In the genomic region with DNA sequence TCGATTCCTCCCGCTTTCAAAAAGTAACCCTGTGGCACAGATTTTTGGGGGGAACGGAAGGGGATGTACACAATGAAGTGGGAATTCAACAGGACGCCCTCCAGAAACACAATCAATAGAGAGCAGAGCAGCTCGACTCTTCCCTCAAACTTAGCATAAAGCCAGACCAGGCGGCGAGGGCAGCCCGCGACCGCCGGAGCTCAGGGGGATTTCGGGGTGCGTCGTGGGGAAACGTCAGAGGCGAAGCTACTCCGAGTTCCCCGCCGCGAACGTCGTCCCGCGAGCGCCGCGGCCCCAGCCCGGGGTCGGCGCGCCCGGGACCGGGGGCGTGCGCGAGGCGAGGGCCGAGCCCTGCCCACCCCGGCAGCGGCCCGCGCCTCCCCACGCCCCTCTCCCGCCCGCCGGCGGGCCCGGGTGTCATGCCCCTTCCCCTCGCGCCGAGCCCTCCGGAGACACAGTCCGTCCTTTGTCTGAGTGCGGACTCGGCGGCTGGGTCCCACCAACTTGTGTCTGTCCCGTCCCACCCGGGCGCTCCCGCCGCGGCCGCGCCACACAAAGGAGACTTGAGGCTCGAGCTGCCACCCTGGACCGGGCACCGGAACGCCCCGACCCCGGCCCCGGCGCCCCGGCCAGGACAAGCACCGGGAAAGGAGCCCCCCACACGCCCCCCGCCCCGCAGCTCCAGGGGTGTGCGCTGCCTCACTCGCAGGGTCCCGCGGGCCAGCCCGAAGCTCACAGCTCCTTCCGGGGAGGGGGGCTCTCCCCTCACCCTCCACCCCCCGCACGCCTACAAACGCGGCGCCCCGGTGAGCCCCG, we compare ENCODE assay signal across 8 cellular contexts. TPM values are rescaled to one million over a fixed set of nuclear protein-coding genes. Genes with fewer than 3 reads are reported as not detected.
DNase-seq lines count a peak whose midpoint lies in the region; ATAC-seq and TF ChIP-seq lines count a peak whose summit lies in the region.

No MANE protein-coding gene starts in this region.

- under 1% methylated on average over 43 of the region's 90 CpGs for WGBS in mesenchymal stem cell

- H3K79me1 ChIP-seq in mesenchymal stem cell (replicated peaks; ENCODE audit: low read length, poor library complexity, severe bottlenecking), result peaks cover 3% of the 10 kb centered on the region

- H2BK5ac ChIP-seq in mesenchymal stem cell (ENCODE audit: low read depth, low read length, poor library complexity, severe bottlenecking), result no peak overlapping the region

- H2BK15ac ChIP-seq in mesenchymal stem cell (ENCODE audit: low read depth, poor library complexity, severe bottlenecking), result peak overlapping the region; percentile 12

- H3K4me3 Mint-ChIP-seq in activated CD4-positive, alpha-beta memory T cell treated with anti-CD3 and anti-CD28 coated beads for 36 hours, result peak overlapping the region; percentile 97

- peak overlapping the region; percentile 85 for H3K9ac ChIP-seq in mesenchymal stem cell (ENCODE audit: low read length)

- H3K36me3 Mint-ChIP-seq in activated CD4-positive, alpha-beta memory T cell treated with anti-CD3 and anti-CD28 coated beads for 36 hours, result peaks cover 23% of the 10 kb centered on the region

- peak overlapping the region in 1 of 2 experiments; percentile 74 for H3K18ac ChIP-seq in mesenchymal stem cell (ENCODE audit: low read depth in 1 of 2, low read length in 2 of 2)

- intact Hi-C loops in activated CD4-positive, alpha-beta memory T cell treated with anti-CD3 and anti-CD28 coated beads for 36 hours (cut with micrococcal nuclease), result loop anchor here (1.0 to 5.0 kb wide), 11 partner anchors 27 to 243 kb away; a partner anchor contains a TSS

- no peaks in the 10 kb centered on the region for H3K27me3 Mint-ChIP-seq in activated CD4-positive, alpha-beta memory T cell treated with anti-CD3 and anti-CD28 coated beads for 36 hours

- no peak for TF ChIP-seq CTCF in LNCaP clone FGC (IDR thresholded peaks at IDR 0.05; ENCODE audit: control insufficient read depth, extremely low read depth, insufficient read depth)

- no peak overlapping the region for H2AK5ac ChIP-seq in mesenchymal stem cell (ENCODE audit: low read length, severe bottlenecking)

- H3K4me1 Mint-ChIP-seq in activated CD4-positive, alpha-beta memory T cell treated with anti-CD3 and anti-CD28 coated beads for 36 hours (ENCODE audit: low read depth), result peaks cover 33% of the 10 kb centered on the region

- peak overlapping the region; percentile 64 for H4K8ac ChIP-seq in mesenchymal stem cell (ENCODE audit: low read length)

- peak overlapping the region in 1 of 2 experiments; percentile 41 for H3K14ac ChIP-seq in mesenchymal stem cell (ENCODE audit: low read length in 2 of 2)

- peak overlapping the region; percentile 84 for H2AFZ ChIP-seq in mesenchymal stem cell (ENCODE audit: low read depth, low read length)

- H3K9me3 Mint-ChIP-seq in activated CD4-positive, alpha-beta memory T cell treated with anti-CD3 and anti-CD28 coated beads for 36 hours, result no peaks in the 10 kb centered on the region

- H3K4me2 ChIP-seq in mesenchymal stem cell (ENCODE audit: low read length, poor library complexity, severe bottlenecking), result peak overlapping the region; percentile 93

- DNase-seq in LNCaP clone FGC (ENCODE audit: low read depth), result no peak
- DNase-seq in activated CD4-positive, alpha-beta memory T cell treated with anti-CD3 and anti-CD28 coated beads for 36 hours, result peak; percentile 61
- DNase-seq in effector memory CD4-positive, alpha-beta T cell, result peak; percentile 64 to 66 (median 66)
- peak; percentile 40 for DNase-seq in mesenchymal stem cell
- DNase-seq in stimulated activated CD8-positive, alpha-beta memory T cell treated with anti-CD3 and anti-CD28 coated beads, Interleukin-12 subunit alpha, Interleukin-12 subunit beta, amount 100 ng/mL, for 4 hours (ENCODE audit: low read depth), result peak; percentile 29
- DNase-seq in GF-D8 (lab: John Stamatoyannopoulos, UW), result no peak

- ATAC-seq in GM21825 (IDR thresholded peaks at IDR 0.05; ENCODE audit: unreplicated experiment), result peak; percentile 26

- peak overlapping the region; percentile 98 for H3K27ac Mint-ChIP-seq in activated CD4-positive, alpha-beta memory T cell treated with anti-CD3 and anti-CD28 coated beads for 36 hours

- peak overlapping the region; percentile 80 for H4K91ac ChIP-seq in mesenchymal stem cell (ENCODE audit: low read length)

- peak overlapping the region; percentile 42 for H2BK120ac ChIP-seq in mesenchymal stem cell (ENCODE audit: low read depth, low read length)

- peak overlapping the region in 1 of 2 experiments; percentile 54 for H2BK12ac ChIP-seq in mesenchymal stem cell (ENCODE audit: low read length in 2 of 2)

- CTCF ChIA-PET in activated CD4-positive, alpha-beta memory T cell treated with anti-CD3 and anti-CD28 coated beads for 36 hours (lab: Charles Lee), result interaction anchor here (0.7 to 2.3 kb wide), 10 partner anchors 10 to 243 kb away, joined by 3 to 21 read pairs (median 3); no protein-coding TSS in a partner anchor

- peak overlapping the region; percentile 93 for H3K27ac ChIP-seq in effector memory CD4-positive, alpha-beta T cell (ENCODE audit: insufficient read depth, low read length, poor library complexity, severe bottlenecking)
- no peak overlapping the region for H3K27ac ChIP-seq in mesenchymal stem cell (ENCODE audit: low read length, poor library complexity, severe bottlenecking)

- peak overlapping the region; percentile 99 for H3K4me3 ChIP-seq in GM08714 (ENCODE audit: low read length)
- peak overlapping the region; percentile 86 for H3K4me3 ChIP-seq in LNCaP clone FGC (ENCODE audit: low read depth, low read length)
- H3K4me3 ChIP-seq in effector memory CD4-positive, alpha-beta T cell (ENCODE audit: insufficient read depth, low read depth, low read length, poor library complexity, severe bottlenecking), result peak overlapping the region; percentile 95
- H3K4me3 ChIP-seq in mesenchymal stem cell (ENCODE audit: insufficient read depth in 1 of 2, low read depth in 1 of 2, low read length in 2 of 2), result peak overlapping the region; percentile 97 to 98

- H3K36me3 ChIP-seq in effector memory CD4-positive, alpha-beta T cell (ENCODE audit: control insufficient read depth, insufficient read depth, low read length), result no peaks in the 10 kb centered on the region
- no peaks in the 10 kb centered on the region for H3K36me3 ChIP-seq in mesenchymal stem cell (ENCODE audit: control insufficient read depth in 1 of 2, insufficient read depth in 2 of 2, low read depth in 1 of 2, low read length in 2 of 2)

- no peaks in the 10 kb centered on the region for H3K9me3 ChIP-seq in effector memory CD4-positive, alpha-beta T cell (ENCODE audit: control insufficient read depth, low read length)
- H3K9me3 ChIP-seq in mesenchymal stem cell (ENCODE audit: control insufficient read depth, low read length), result no peaks in the 10 kb centered on the region

- peak overlapping the region in 1 of 2 experiments; percentile 71 for H3K4ac ChIP-seq in mesenchymal stem cell (ENCODE audit: low read depth in 1 of 2, low read length in 2 of 2)

- POLR2A ChIA-PET in activated CD4-positive, alpha-beta memory T cell treated with anti-CD3 and anti-CD28 coated beads for 36 hours (lab: Charles Lee), result interaction anchor here (1.0 to 5.1 kb wide), 12 partner anchors 11 to 146 kb away, joined by 3 to 52 read pairs (median 5); no protein-coding TSS in a partner anchor

- peak overlapping the region in 1 of 2 experiments; percentile 89 for H3K23ac ChIP-seq in mesenchymal stem cell (ENCODE audit: low read length in 2 of 2)

- peaks cover 3% of the 10 kb centered on the region for H3K4me1 ChIP-seq in effector memory CD4-positive, alpha-beta T cell (ENCODE audit: control insufficient read depth, insufficient read depth, low read length, poor library complexity, severe bottlenecking)
- H3K4me1 ChIP-seq in mesenchymal stem cell (ENCODE audit: control insufficient read depth, insufficient read depth, low read depth, low read length), result peaks cover 3% of the 10 kb centered on the region

- no peaks in the 10 kb centered on the region for H3K27me3 ChIP-seq in effector memory CD4-positive, alpha-beta T cell (replicated peaks; ENCODE audit: control insufficient read depth, insufficient read depth, low read length, poor library complexity, severe bottlenecking)
- no peaks in the 10 kb centered on the region for H3K27me3 ChIP-seq in mesenchymal stem cell (ENCODE audit: control insufficient read depth in 1 of 2, insufficient read depth in 1 of 2, low read length in 2 of 2)

RNA-seq across cellular contexts. Expression of a gene that starts 0.7 kb away (rescaled TPM):
- total RNA-seq in activated CD4-positive, alpha-beta memory T cell treated with anti-CD3 and anti-CD28 coated beads for 36 hours, result 100 to 1,000 TPM; 102 to 103 TPM
- 5.9 TPM for polyA plus RNA-seq in mesenchymal stem cell (2013, experiment 1 of 2)
- polyA plus RNA-seq in mesenchymal stem cell (2013, experiment 2 of 2), result 5.6 TPM

Comparison
In these comparisons a context has a peak if more than half of its experiments do, and no peak if none do; other contexts are left out.
1. DNase-seq: peak in activated CD4-positive, alpha-beta memory T cell treated with anti-CD3 and anti-CD28 coated beads for 36 hours (single experiment), effector memory CD4-positive, alpha-beta T cell (3 of 3), mesenchymal stem cell (single experiment) and stimulated activated CD8-positive, alpha-beta memory T cell treated with anti-CD3 and anti-CD28 coated beads, Interleukin-12 subunit alpha, Interleukin-12 subunit beta, amount 100 ng/mL, for 4 hours (single experiment); none in LNCaP clone FGC (single experiment) and GF-D8 (single experiment).
2. Peak in every context shown above with its lines, with median percentiles within 50 percentile points of each other: H3K4me3 ChIP-seq.